Comparison of ENCODE assay signal across 21 cellular contexts in genomic region chr12:95642583-95642982, GRCh38.
DNase-seq lines count a peak whose midpoint lies in the region; ATAC-seq and FAIRE-seq lines count a peak whose summit lies in the region.
"Had no signal": no experiment of that assay in that cellular context is flagged by ENCODE, and none has a peak within 500 bp of the region (broad histone marks: within the 10 kb centered on the region; RNA-seq: fewer than 3 reads in every experiment).

No MANE protein-coding gene starts in this region.

- H3K36me3 Mint-ChIP-seq in effector memory CD8-positive, alpha-beta T cell (ENCODE audit: insufficient read depth): no peaks in the 10 kb centered on the region
- H3K36me3 Mint-ChIP-seq: CD8-positive, alpha-beta memory T cell had no signal

- peaks cover 22 to 29% of the 10 kb centered on the region in 2 donors for H3K27me3 Mint-ChIP-seq in effector memory CD8-positive, alpha-beta T cell

- no peaks in the 10 kb centered on the region for H3K9me3 ChIP-seq in small intestine (ENCODE audit: control insufficient read depth, low read depth)
- H3K9me3 ChIP-seq: Peyer's patch had no signal

- H3K36me3 ChIP-seq in small intestine (ENCODE audit: control insufficient read depth in 2 of 2, insufficient read depth in 2 of 2, low read length in 2 of 2) (no peaks in the 10 kb centered on the region), H7 (replicated peaks; ENCODE audit: control insufficient read depth, insufficient read depth, low read length) (no peaks in the 10 kb centered on the region; the same call in 1 of the 2 replicates)
- H3K36me3 ChIP-seq: BLaER1 treated with 17β-estradiol and CSF1 and Interleukin-3, amounts not matched to agents 10 nM and 100 nM; Peyer's patch had no signal

- H3K4me1 Mint-ChIP-seq in effector memory CD8-positive, alpha-beta T cell (ENCODE audit: low read depth in 2 of 2): peaks cover 2 to 9% of the 10 kb centered on the region in 2 donors
- H3K4me1 Mint-ChIP-seq: IgD-negative memory B cell had no signal

- no peak overlapping the region for H3K27ac ChIP-seq in small intestine (ENCODE audit: low read depth in 1 of 2, low read length in 1 of 2)
- H3K27ac ChIP-seq: BLaER1 treated with 17β-estradiol and CSF1 and Interleukin-3, amounts not matched to agents 10 nM and 100 nM; SK-N-MC had no signal

- no peak overlapping the region for H3K4me3 ChIP-seq in Jurkat, Clone E6-1 (ENCODE audit: low read length)
- H3K4me3 ChIP-seq in small intestine (ENCODE audit: low read depth in 1 of 2, low read length in 2 of 2) (no peak overlapping the region), H7 (ENCODE audit: insufficient read depth, low read depth, low read length) (no peak overlapping the region)
- H3K4me3 ChIP-seq: BLaER1 treated with 17β-estradiol and CSF1 and Interleukin-3, amounts not matched to agents 10 nM and 100 nM; Peyer's patch; SK-N-MC had no signal

- no peaks in the 10 kb centered on the region for H3K9me3 Mint-ChIP-seq in effector memory CD8-positive, alpha-beta T cell
- H3K9me3 Mint-ChIP-seq: CD8-positive, alpha-beta memory T cell had no signal

- 69 to 79% (median 74%) methylated on average over 6 of the region's 6 CpGs for WGBS in small intestine, 3 donors

- peaks cover 2 to 5% of the 10 kb centered on the region in 2 donors for H3K4me1 ChIP-seq in small intestine (ENCODE audit: control insufficient read depth in 2 of 2, insufficient read depth in 1 of 2, low read depth in 1 of 2, low read length in 1 of 2)

- peak; percentile 31 for ATAC-seq in effector memory CD8-positive, alpha-beta T cell (replicated peaks)
- ATAC-seq: Right ventricle myocardium inferior had no signal

- DNase-seq in NCI-H345 treated with DMSO at 0.1 percent for 48 hours (lab: John Stamatoyannopoulos, UW; ENCODE audit: unreplicated experiment) (peak; percentile 66), NCI-H345 (lab: John Stamatoyannopoulos, UW) (no peak), small intestine (peak; percentile 38), nucleus accumbens (lab: John Stamatoyannopoulos, UW) (no peak), H7 (no peak)
- peak; percentile 36 for DNase-seq in Jurkat, Clone E6-1 (ENCODE audit: low read depth, low spot score)
- no peak for DNase-seq in effector memory CD8-positive, alpha-beta T cell
- DNase-seq: CD8-positive, alpha-beta memory T cell; EL; HFFc6; MV-4-11; NCI-H1417 treated with DMSO at 0.1 percent for 48 hours; NCI-H2081 treated with DMSO at 0.1 percent for 48 hours; NCI-H226; NCI-H526 treated with DMSO at 0.1 percent for 48 hours had no signal

- FAIRE-seq in small intestine (lab: Jason Lieb, UNC): no peak
- FAIRE-seq: A204.1 had no signal

- peak overlapping the region in 1 of 2 donors; percentile 2 for H3K4me3 Mint-ChIP-seq in effector memory CD8-positive, alpha-beta T cell
- H3K4me3 Mint-ChIP-seq: CD8-positive, alpha-beta memory T cell; HFFc6; IgD-negative memory B cell had no signal

- H3K27ac Mint-ChIP-seq in effector memory CD8-positive, alpha-beta T cell: no peak overlapping the region
- H3K27ac Mint-ChIP-seq: HFFc6, IgD-negative memory B cell had no signal

- H3K27me3 ChIP-seq in small intestine (ENCODE audit: control insufficient read depth in 2 of 2, insufficient read depth in 2 of 2, low read length in 2 of 2) (no peaks in the 10 kb centered on the region), H7 (ENCODE audit: control insufficient read depth, insufficient read depth, low read length) (no peaks in the 10 kb centered on the region)
- H3K27me3 ChIP-seq: BLaER1 treated with 17β-estradiol and CSF1 and Interleukin-3, amounts not matched to agents 10 nM and 100 nM; Peyer's patch had no signal

Comparison
In these comparisons a context has a peak if more than half of its experiments do, and no peak if none do; other contexts are left out.
1. DNase-seq: peak in NCI-H345 treated with DMSO at 0.1 percent for 48 hours (single experiment), Jurkat, Clone E6-1 (single experiment) and small intestine (single experiment); none in NCI-H345 (single experiment), effector memory CD8-positive, alpha-beta T cell (0 of 3), nucleus accumbens (0 of 56) and H7 (single experiment).